1 cellular context compared by ENCODE assay signal in the genomic region with DNA sequence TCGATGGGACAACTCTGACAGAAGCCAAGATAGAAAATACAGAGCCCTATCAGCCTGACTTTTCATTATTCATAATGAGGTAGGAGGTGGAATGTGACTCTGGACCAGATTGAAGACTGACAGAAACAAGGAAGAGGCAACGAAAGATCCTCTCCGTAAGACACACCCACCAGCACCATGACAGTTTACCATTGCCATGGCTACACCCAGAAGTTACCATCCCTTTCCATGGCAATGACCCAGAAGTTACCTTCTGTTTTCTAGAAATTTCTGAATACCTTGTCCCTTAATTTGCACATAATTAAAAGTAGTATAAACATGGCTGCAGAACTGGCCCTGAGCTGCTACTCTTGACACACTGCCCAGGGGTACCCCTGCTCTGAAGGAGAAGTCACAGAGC. TPM values are rescaled to one million over a fixed set of nuclear protein-coding genes. Genes with fewer than 3 reads are reported as not detected.
"Had no signal": no experiment of that assay in that cellular context is flagged by ENCODE, and none has a peak within 500 bp of the region (broad histone marks: within the 10 kb centered on the region; RNA-seq: fewer than 3 reads in every experiment).

No MANE protein-coding gene starts in this region.

RNA-seq across cellular contexts. Expression of gene EMB, which starts 24.5 kb away (rescaled TPM):
- total RNA-seq: endothelial cell of umbilical vein had no signal
- polyA plus RNA-seq: endothelial cell of umbilical vein had no signal
